In genomic region chr10:31947144-31947926, GRCh38 we compare ENCODE assay signal across 10 cellular contexts. TPM values are rescaled to one million over a fixed set of nuclear protein-coding genes. Genes with fewer than 3 reads are reported as not detected.
DNase-seq lines count a peak whose midpoint lies in the region; ATAC-seq, FAIRE-seq and TF ChIP-seq lines count a peak whose summit lies in the region.
"Had no signal": no experiment of that assay in that cellular context is flagged by ENCODE, and none has a peak within 500 bp of the region (broad histone marks: within the 10 kb centered on the region; RNA-seq: fewer than 3 reads in every experiment).

No MANE protein-coding gene starts in this region.

- H3K4me1 ChIP-seq in heart left ventricle: peaks cover 0 to 33% (median 0%) of the 10 kb centered on the region in 12 donors
- H3K4me1 ChIP-seq in small intestine (ENCODE audit: control insufficient read depth in 2 of 2, insufficient read depth in 1 of 2, low read depth in 1 of 2, low read length in 1 of 2): peaks cover 0 to 6% of the 10 kb centered on the region in 2 donors

- peak; percentile 71 to 92 (median 82) for ATAC-seq in heart left ventricle
- no peak for ATAC-seq in activated T-cell treated with anti-CD3 and anti-CD28 coated beads, Interleukin-2, amount 50 U/mL, for 4 hours

- H3K4me1 Mint-ChIP-seq in activated T-cell treated with anti-CD3 and anti-CD28 coated beads, Interleukin-2, amount 50 U/mL, for 4 hours (ENCODE audit: low read depth): peaks cover 2% of the 10 kb centered on the region

- peak overlapping the region in 3 of 12 donors; percentile 4 to 20 (median 20) for H3K4me3 ChIP-seq in heart left ventricle
- H3K4me3 ChIP-seq in small intestine (ENCODE audit: low read depth in 1 of 2, low read length in 2 of 2): no peak overlapping the region

- TF ChIP-seq POLR2A in heart left ventricle (IDR thresholded peaks at IDR 0.05): no peak

- peak overlapping the region in 6 of 12 donors; percentile 6 to 59 (median 31) for H3K27ac ChIP-seq in heart left ventricle
- peak overlapping the region in 1 of 2 donors; percentile 81 for H3K27ac ChIP-seq in small intestine (ENCODE audit: low read depth in 1 of 2, low read length in 1 of 2)

- no peaks in the 10 kb centered on the region for H3K27me3 Mint-ChIP-seq in activated T-cell treated with anti-CD3 and anti-CD28 coated beads, Interleukin-2, amount 50 U/mL, for 4 hours (ENCODE audit: low read depth)
- H3K27me3 Mint-ChIP-seq: activated naive CD8-positive, alpha-beta T cell treated with anti-CD3 and anti-CD28 coated beads, Interleukin-2, amount 10 ng/mL, durations not matched to agents 7 days and 5 days; stimulated activated naive CD8-positive, alpha-beta T cell treated with anti-CD3 and anti-CD28 coated beads, Interleukin-15, Interleukin-2, amounts not matched to agents 100 ng/mL and 50 ng/mL, for 24 hours had no signal

- intact Hi-C loops in heart left ventricle (cut with DNase I): loop anchor here in 8 of 10 donors (1.0 to 5.0 kb wide), 2 partner anchors 85 kb away; no protein-coding TSS in a partner anchor
- intact Hi-C loops in posterior vena cava (cut with DNase I): loop anchor here (5.0 to 10.0 kb wide), 2 partner anchors 83 to 85 kb away; no protein-coding TSS in a partner anchor

- peaks cover 4% of the 10 kb centered on the region for H3K9me3 Mint-ChIP-seq in activated T-cell treated with anti-CD3 and anti-CD28 coated beads, Interleukin-2, amount 50 U/mL, for 4 hours

- no peaks in the 10 kb centered on the region for H3K36me3 Mint-ChIP-seq in activated T-cell treated with anti-CD3 and anti-CD28 coated beads, Interleukin-2, amount 50 U/mL, for 4 hours (ENCODE audit: insufficient read depth)

- no peak overlapping the region for H3K4me3 Mint-ChIP-seq in activated T-cell treated with anti-CD3 and anti-CD28 coated beads, Interleukin-2, amount 50 U/mL, for 4 hours
- H3K4me3 Mint-ChIP-seq: activated naive CD8-positive, alpha-beta T cell treated with anti-CD3 and anti-CD28 coated beads, Interleukin-2, amount 10 ng/mL, durations not matched to agents 7 days and 5 days; stimulated activated naive CD8-positive, alpha-beta T cell treated with anti-CD3 and anti-CD28 coated beads, Interleukin-15, Interleukin-2, amounts not matched to agents 100 ng/mL and 50 ng/mL, for 24 hours had no signal

- DNase-seq in ACHN: peak; percentile 79
- peak; percentile 34 for DNase-seq in T1000 (lab: John Stamatoyannopoulos, UW)
- no peak for DNase-seq in heart left ventricle
- peak; percentile 76 for DNase-seq in small intestine
- DNase-seq in posterior vena cava (ENCODE audit: low spot score): no peak
- no peak for DNase-seq in C1 segment of cervical spinal cord (lab: John Stamatoyannopoulos, UW)
- DNase-seq in activated T-cell treated with anti-CD3 and anti-CD28 coated beads, Interleukin-2, amount 50 U/mL, for 4 hours: no peak
- DNase-seq: activated naive CD8-positive, alpha-beta T cell treated with anti-CD3 and anti-CD28 coated beads, Interleukin-2, amount 10 ng/mL, durations not matched to agents 7 days and 5 days had no signal

- H3K36me3 ChIP-seq in heart left ventricle (no peaks in the 10 kb centered on the region), small intestine (ENCODE audit: control insufficient read depth in 2 of 2, insufficient read depth in 2 of 2, low read length in 2 of 2) (no peaks in the 10 kb centered on the region)

- no peak; the same call in 1 of the 2 replicates for TF ChIP-seq EP300 in Ishikawa (IDR thresholded peaks at IDR 0.05; ENCODE audit: borderline replicate concordance)

- H3K9me3 ChIP-seq in heart left ventricle: peaks cover 0 to 3% (median 0%) of the 10 kb centered on the region in 12 donors
- no peaks in the 10 kb centered on the region for H3K9me3 ChIP-seq in small intestine (ENCODE audit: control insufficient read depth, low read depth)

- 52 to 61% (median 57%) methylated on average over 7 of the region's 7 CpGs for WGBS in heart left ventricle, 4 donors
- WGBS in small intestine, 3 donors: 53 to 54% (median 53%) methylated on average over 7 of the region's 7 CpGs

- peak; percentile 76 for FAIRE-seq in small intestine (lab: Jason Lieb, UNC)

- in situ Hi-C loops in ACHN (cut with HindIII; ENCODE audit: low pct_ligation_motif_present, low pct_unique_long_range_greater_than_20kb, low sequenced_read_pairs): no loop called here

- TF ChIP-seq CTCF in heart left ventricle (IDR thresholded peaks at IDR 0.05): peak in 11 of 12 donors; percentile 25 to 62 (median 44)

- TF ChIP-seq RAD21 in Ishikawa (IDR thresholded peaks at IDR 0.05; ENCODE audit: low read depth): peak; percentile 77

- H3K27me3 ChIP-seq in heart left ventricle (no peaks in the 10 kb centered on the region), small intestine (ENCODE audit: control insufficient read depth in 2 of 2, insufficient read depth in 2 of 2, low read length in 2 of 2) (no peaks in the 10 kb centered on the region)

TF ChIP-seq in Ishikawa, 13 proteins besides CTCF, POLR2A, EP300 and RAD21:
- TF ChIP-seq MAX (IDR thresholded peaks at IDR 0.05): peak; percentile 65
- no peak for TF ChIP-seq ZBTB7A (IDR thresholded peaks at IDR 0.05; ENCODE audit: low read depth)
- peak; percentile 77 for TF ChIP-seq TEAD4 (IDR thresholded peaks at IDR 0.05)
- no peak for TF ChIP-seq USF1 (IDR thresholded peaks at IDR 0.05)
- TF ChIP-seq TCF12 (IDR thresholded peaks at IDR 0.05; ENCODE audit: low read depth): peak; percentile 61; the same call in 1 of the 2 replicates
- TF ChIP-seq YY1 (IDR thresholded peaks at IDR 0.05; ENCODE audit: low read depth): 0 out of 2 replicates have a peak, but pooled peaks have one; percentile 22
- no peak for TF ChIP-seq CREB1 (IDR thresholded peaks at IDR 0.05; ENCODE audit: low read depth)
- TF ChIP-seq TAF1 (IDR thresholded peaks at IDR 0.05; ENCODE audit: low read depth): no peak
- TF ChIP-seq CEBPB (IDR thresholded peaks at IDR 0.05): peak; percentile 70
- no peak for TF ChIP-seq EGR1 (IDR thresholded peaks at IDR 0.05)
- no peak for TF ChIP-seq REST (IDR thresholded peaks at IDR 0.05; ENCODE audit: low read depth)
- TF ChIP-seq NFIC (IDR thresholded peaks at IDR 0.05): 0 out of 2 replicates have a peak, but pooled peaks have one; percentile 19
- no peak for TF ChIP-seq FOXM1 (IDR thresholded peaks at IDR 0.05; ENCODE audit: borderline replicate concordance, low read depth)

RNA-seq across cellular contexts. Expression of gene ARHGAP12, which starts 18.7 kb away (rescaled TPM):
- total RNA-seq in heart left ventricle (10 to 100 TPM; 17.6 to 27.6 (median 21.2) TPM), posterior vena cava (10 to 100 TPM; 27.6 to 32.6 TPM)
- polyA plus RNA-seq in heart left ventricle (10 to 100 TPM; 11.5 to 18.7 TPM), small intestine (10 to 100 TPM; 15.9 to 34.0 (median 31.8) TPM)
- total RNA-seq in activated T-cell treated with anti-CD3 and anti-CD28 coated beads, Interleukin-2, amount 50 U/mL, for 4 hours: 1 to 10 TPM; 3.3 to 4.2 (median 3.9) TPM

Comparison
In these comparisons a context has a peak if more than half of its experiments do, and no peak if none do; other contexts are left out.
1. DNase-seq: peak in ACHN (single experiment), T1000 (single experiment) and small intestine (single experiment); none in heart left ventricle (0 of 5), posterior vena cava (single experiment), C1 segment of cervical spinal cord (0 of 14) and activated T-cell treated with anti-CD3 and anti-CD28 coated beads, Interleukin-2, amount 50 U/mL, for 4 hours (single experiment).
2. ATAC-seq: peak in heart left ventricle (4 of 4); none in activated T-cell treated with anti-CD3 and anti-CD28 coated beads, Interleukin-2, amount 50 U/mL, for 4 hours (0 of 2).